Comparison of ENCODE assay signal across 18 cellular contexts in the genomic region with DNA sequence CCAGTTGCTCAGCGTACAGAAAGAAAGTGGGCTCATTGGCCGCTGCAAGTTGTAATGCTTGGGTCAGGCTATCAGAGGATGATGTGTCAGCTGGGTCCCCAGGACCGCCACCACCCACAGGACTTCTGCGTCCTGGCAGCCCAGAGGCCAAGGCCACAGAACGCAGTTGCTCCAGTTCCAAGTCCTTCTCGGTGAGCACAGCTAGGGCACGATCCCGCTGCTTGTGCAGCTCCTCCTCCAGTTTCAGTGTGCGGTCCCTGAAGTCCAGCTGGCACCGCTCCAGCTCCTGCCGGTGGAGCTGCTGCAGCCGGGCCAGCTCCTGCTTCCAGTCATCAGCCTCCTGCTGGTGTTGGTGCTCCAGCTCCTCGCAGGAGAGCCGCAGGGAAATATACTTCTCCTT. TPM values are rescaled to one million over a fixed set of nuclear protein-coding genes. Genes with fewer than 3 reads are reported as not detected.
DNase-seq lines count a peak whose midpoint lies in the region; ATAC-seq and TF ChIP-seq lines count a peak whose summit lies in the region.
"Had no signal": no experiment of that assay in that cellular context is flagged by ENCODE, and none has a peak within 500 bp of the region (broad histone marks: within the 10 kb centered on the region; RNA-seq: fewer than 3 reads in every experiment).

No MANE protein-coding gene starts in this region.

- H3K4me1 Mint-ChIP-seq in T-helper 17 cell, result peaks cover 46% of the 10 kb centered on the region

- H3K27ac ChIP-seq in ovary, result no peak overlapping the region
- H3K27ac ChIP-seq: tibial nerve, WERI-Rb-1 had no signal

- no peaks in the 10 kb centered on the region for H3K27me3 Mint-ChIP-seq in T-helper 17 cell
- H3K27me3 Mint-ChIP-seq: activated CD8-positive, alpha-beta memory T cell treated with anti-CD3 and anti-CD28 coated beads, Interleukin-2, amount 10 ng/mL, durations not matched to agents 7 days and 5 days; naive B cell had no signal

- no peak for TF ChIP-seq EP300 in ovary (IDR thresholded peaks at IDR 0.05)

- ATAC-seq in T-helper 17 cell (no peak), HG02610 (IDR thresholded peaks at IDR 0.05; ENCODE audit: unreplicated experiment) (no peak), GM19395 (IDR thresholded peaks at IDR 0.05; ENCODE audit: unreplicated experiment) (no peak)
- ATAC-seq in stimulated activated naive CD8-positive, alpha-beta T cell treated with anti-CD3 and anti-CD28 coated beads, Interleukin-15, Interleukin-2, amounts not matched to agents 100 U/mL and 50 U/mL, for 24 hours, result no peak
- ATAC-seq: activated CD8-positive, alpha-beta memory T cell treated with anti-CD3 and anti-CD28 coated beads, Interleukin-2, amount 10 ng/mL, durations not matched to agents 7 days and 5 days had no signal

- H3K27ac Mint-ChIP-seq in T-helper 17 cell, result peak overlapping the region; percentile 60
- H3K27ac Mint-ChIP-seq: activated CD8-positive, alpha-beta memory T cell treated with anti-CD3 and anti-CD28 coated beads, Interleukin-2, amount 10 ng/mL, durations not matched to agents 7 days and 5 days; activated naive CD8-positive, alpha-beta T cell treated with anti-CD3 and anti-CD28 coated beads, Interleukin-2, amount 10 ng/mL, durations not matched to agents 7 days and 5 days had no signal

- DNase-seq in Ammon's horn (ENCODE audit: low spot score) (peak; percentile 59), T-helper 17 cell (no peak), fibroblast of pulmonary artery (ENCODE audit: low read depth) (peak; percentile 59), ovary (peak; percentile 70 to 90 (median 78)), mucosa of gallbladder (ENCODE audit: low spot score) (no peak)
- DNase-seq in stimulated activated naive CD8-positive, alpha-beta T cell treated with anti-CD3 and anti-CD28 coated beads, Interleukin-15, Interleukin-2, amounts not matched to agents 100 U/mL and 50 U/mL, for 24 hours, result no peak
- DNase-seq: activated CD8-positive, alpha-beta memory T cell treated with anti-CD3 and anti-CD28 coated beads, Interleukin-2, amount 10 ng/mL, durations not matched to agents 7 days and 5 days; activated naive CD8-positive, alpha-beta T cell treated with anti-CD3 and anti-CD28 coated beads, Interleukin-2, amount 10 ng/mL, durations not matched to agents 7 days and 5 days; DMS53; MG63; naive B cell; WERI-Rb-1 had no signal

- no peaks in the 10 kb centered on the region for H3K36me3 ChIP-seq in ovary

- no peak overlapping the region for H3K4me3 Mint-ChIP-seq in T-helper 17 cell
- H3K4me3 Mint-ChIP-seq: activated CD8-positive, alpha-beta memory T cell treated with anti-CD3 and anti-CD28 coated beads, Interleukin-2, amount 10 ng/mL, durations not matched to agents 7 days and 5 days; activated naive CD8-positive, alpha-beta T cell treated with anti-CD3 and anti-CD28 coated beads, Interleukin-2, amount 10 ng/mL, durations not matched to agents 7 days and 5 days had no signal

- H3K9me3 ChIP-seq in T-helper 17 cell (ENCODE audit: control insufficient read depth, low read length, poor library complexity, severe bottlenecking), result no peaks in the 10 kb centered on the region
- no peaks in the 10 kb centered on the region for H3K9me3 ChIP-seq in ovary
- H3K9me3 ChIP-seq: MG63, tibial nerve had no signal

- H3K4me1 ChIP-seq in ovary (ENCODE audit: insufficient read depth), result peaks cover 16% of the 10 kb centered on the region

- 16 to 32% (median 22%) methylated on average over 14 of the region's 14 CpGs for WGBS in ovary, 3 donors

- H3K4me3 ChIP-seq in fibroblast of pulmonary artery (replicated peaks; ENCODE audit: low read depth, low read length) (no peak overlapping the region), ovary (no peak overlapping the region)
- H3K4me3 ChIP-seq: MG63, smooth muscle cell, tibial nerve had no signal

- intact Hi-C loops in ovary (cut with DNase I), result loop anchor here in 2 of 4 donors (10.0 kb wide), 2 partner anchors 72 to 188 kb away; a partner anchor contains a TSS

- no peaks in the 10 kb centered on the region for H3K27me3 ChIP-seq in ovary
- H3K27me3 ChIP-seq: MG63, tibial nerve had no signal

- TF ChIP-seq POLR2A in ovary (IDR thresholded peaks at IDR 0.05), result no peak

- H3K36me3 Mint-ChIP-seq in T-helper 17 cell (ENCODE audit: low read depth), result peaks cover 5% of the 10 kb centered on the region

- no peak for TF ChIP-seq CTCF in fibroblast of pulmonary artery (IDR thresholded peaks at IDR 0.05; ENCODE audit: low read length, missing control alignments)
- no peak for TF ChIP-seq CTCF in ovary (IDR thresholded peaks at IDR 0.05)

RNA-seq across cellular contexts. Expression of a gene that starts 3.0 kb away (rescaled TPM):
- total RNA-seq in T-helper 17 cell (10 to 100 TPM; 27.4 to 33.6 TPM), ovary (10 to 100 TPM; 12.1 to 21.1 (median 16.0) TPM), mucosa of gallbladder (19.0 TPM)
- polyA plus RNA-seq in ovary, result 10 to 100 TPM in 1 of 2 donors, 1 to 10 TPM in 1; 7.8 to 10.5 TPM

RNA-seq across cellular contexts. Expression of a gene that starts 5.8 kb away (rescaled TPM):
- total RNA-seq in T-helper 17 cell (100 to 1,000 TPM in 1 of 2 donors, 10 to 100 TPM in 1; 95.5 to 105 TPM), ovary (100 to 1,000 TPM in 3 of 7 donors, 10 to 100 TPM in 4; 87.8 to 132 (median 97.3) TPM), mucosa of gallbladder (129 TPM)
- polyA plus RNA-seq in ovary, result 100 to 1,000 TPM; 133 to 147 TPM

RNA-seq across cellular contexts. Expression of a gene that starts 11.2 kb away (rescaled TPM):
- total RNA-seq in T-helper 17 cell (1 to 10 TPM; 2.5 to 3.4 TPM), ovary (1 to 10 TPM in 3 of 7 donors, under 1 TPM in 3, not detected in 1; 0.45 to 2.3 (median 0.98) TPM), mucosa of gallbladder (not detected)
- polyA plus RNA-seq in ovary, result 1 to 10 TPM in 1 of 2 donors, under 1 TPM in 1; 0.11 to 1.4 TPM
- polyA plus RNA-seq: smooth muscle cell had no signal

RNA-seq across cellular contexts. Expression of a gene that starts 35.6 kb away (rescaled TPM):
- total RNA-seq in T-helper 17 cell (not detected), ovary (not detected), mucosa of gallbladder (not detected)
- polyA plus RNA-seq in ovary, result not detected
- total RNA-seq: activated CD8-positive, alpha-beta memory T cell treated with anti-CD3 and anti-CD28 coated beads, Interleukin-2, amount 10 ng/mL, durations not matched to agents 7 days and 5 days; activated naive CD8-positive, alpha-beta T cell treated with anti-CD3 and anti-CD28 coated beads, Interleukin-2, amount 10 ng/mL, durations not matched to agents 7 days and 5 days; frontal cortex; smooth muscle cell; tibial nerve had no signal
- polyA plus RNA-seq: keratinocyte, smooth muscle cell had no signal

Comparison
In these comparisons a context has a peak if more than half of its experiments do, and no peak if none do; other contexts are left out.
1. DNase-seq: peak in Ammon's horn (single experiment), fibroblast of pulmonary artery (single experiment) and ovary (5 of 5); none in T-helper 17 cell (0 of 3), mucosa of gallbladder (single experiment) and stimulated activated naive CD8-positive, alpha-beta T cell treated with anti-CD3 and anti-CD28 coated beads, Interleukin-15, Interleukin-2, amounts not matched to agents 100 U/mL and 50 U/mL, for 24 hours (single experiment).